Comparison of ENCODE assay signal across 9 cellular contexts in genomic region chr19:54388001-54388802, GRCh38. TPM values are rescaled to one million over a fixed set of nuclear protein-coding genes. Genes with fewer than 3 reads are reported as not detected.
DNase-seq lines count a peak whose midpoint lies in the region; ATAC-seq and TF ChIP-seq lines count a peak whose summit lies in the region.
"Had no signal": no experiment of that assay in that cellular context is flagged by ENCODE, and none has a peak within 500 bp of the region (broad histone marks: within the 10 kb centered on the region; RNA-seq: fewer than 3 reads in every experiment).

No MANE protein-coding gene starts in this region.

- H3K27me3 ChIP-seq in SU-DHL-6 (ENCODE audit: low read length) = no peaks in the 10 kb centered on the region
- H3K27me3 ChIP-seq in brain microvascular endothelial cell (replicated peaks) = no peaks in the 10 kb centered on the region
- H3K27me3 ChIP-seq in tibial nerve = peaks cover 0 to 33% of the 10 kb centered on the region in 2 donors

- H3K79me2 ChIP-seq in SU-DHL-6 (ENCODE audit: insufficient read depth, low read length) = no peaks in the 10 kb centered on the region

- intact Hi-C loops in natural killer cell (cut with micrococcal nuclease) = loop anchor here (5.0 kb wide), 1 partner anchor 36 kb away; no protein-coding TSS in a partner anchor

- no peak for TF ChIP-seq POLR2A in tibial nerve (IDR thresholded peaks at IDR 0.05)

- TF ChIP-seq CTCF in SU-DHL-6 (IDR thresholded peaks at IDR 0.05; ENCODE audit: insufficient read depth, low read length, poor library complexity, severe bottlenecking) (no peak), brain microvascular endothelial cell (IDR thresholded peaks at IDR 0.05; ENCODE audit: low read depth, low read length, missing control alignments) (no peak), natural killer cell (IDR thresholded peaks at IDR 0.05) (no peak), tibial nerve (IDR thresholded peaks at IDR 0.05) (no peak)

- H3K4me1 ChIP-seq in tibial nerve = peaks cover 0 to 10% (median 4%) of the 10 kb centered on the region in 4 donors

- no peaks in the 10 kb centered on the region for H3F3A ChIP-seq in SU-DHL-6 (ENCODE audit: insufficient read depth)

- WGBS in tibial nerve, 2 donors = 3% methylated on average over 34 of the region's 34 CpGs

- H3K4me2 ChIP-seq in SU-DHL-6 (ENCODE audit: low read depth, low read length, poor library complexity, severe bottlenecking) = peak overlapping the region; percentile 51

- no peaks in the 10 kb centered on the region for H3K9me3 Mint-ChIP-seq in natural killer cell

- H3K9me3 ChIP-seq in SU-DHL-6 (ENCODE audit: insufficient read depth, low read length) (no peaks in the 10 kb centered on the region), tibial nerve (no peaks in the 10 kb centered on the region)

- no peaks in the 10 kb centered on the region for H4K20me1 ChIP-seq in SU-DHL-6 (ENCODE audit: low read depth, low read length)

- peak overlapping the region; percentile 95 for H3K4me3 Mint-ChIP-seq in natural killer cell

- no peak overlapping the region for H3K27ac ChIP-seq in SU-DHL-6 (ENCODE audit: low read depth, low read length)
- H3K27ac ChIP-seq in brain microvascular endothelial cell = no peak overlapping the region
- H3K27ac ChIP-seq in tibial nerve = peak overlapping the region in 2 of 4 donors; percentile 30 to 31

- H3K36me3 ChIP-seq in SU-DHL-6 (ENCODE audit: low read length) (no peaks in the 10 kb centered on the region), brain microvascular endothelial cell (replicated peaks) (no peaks in the 10 kb centered on the region), tibial nerve (no peaks in the 10 kb centered on the region)

- peak overlapping the region; percentile 12; the same call in 1 of the 2 replicates for H3K9ac ChIP-seq in SU-DHL-6 (ENCODE audit: low read length)

- H3K9me2 ChIP-seq in SU-DHL-6 (replicated peaks; ENCODE audit: insufficient read depth, low read length) = no peaks in the 10 kb centered on the region

- peaks cover 25 to 41% of the 10 kb centered on the region in 2 donors for H3K4me1 Mint-ChIP-seq in natural killer cell

- in situ Hi-C loops in brain microvascular endothelial cell (cut with HindIII; ENCODE audit: low pct_ligation_motif_present, low sequenced_read_pairs) = no loop called here

- H3K36me3 Mint-ChIP-seq in natural killer cell = no peaks in the 10 kb centered on the region

- H3K27ac Mint-ChIP-seq in natural killer cell = peak overlapping the region; percentile 87 to 92

- no peak for TF ChIP-seq EP300 in tibial nerve (IDR thresholded peaks at IDR 0.05)

- H3K4me3 ChIP-seq in SU-DHL-6 (ENCODE audit: insufficient read depth, low read length, poor library complexity, severe bottlenecking) (no peak overlapping the region), brain microvascular endothelial cell (ENCODE audit: low read depth, low read length) (peak overlapping the region; percentile 22), tibial nerve (peak overlapping the region in 2 of 4 donors; percentile 31 to 39)

- ATAC-seq in natural killer cell = peak; percentile 70 to 74 (median 73)

- no peak overlapping the region for H2AFZ ChIP-seq in SU-DHL-6 (ENCODE audit: low read depth, low read length, severe bottlenecking)

- DNase-seq in NCI-H1105 treated with DMSO at 0.1 percent for 48 hours (lab: John Stamatoyannopoulos, UW) = peak; percentile 20
- no peak for DNase-seq in NCI-H1105 (lab: John Stamatoyannopoulos, UW)
- DNase-seq in brain microvascular endothelial cell = no peak
- DNase-seq in natural killer cell = peak; percentile 26
- DNase-seq in HuH-7 (ENCODE audit: low spot score) = no peak
- no peak for DNase-seq in tibial nerve (ENCODE audit: low spot score in 2 of 2)
- no peak for DNase-seq in 8988T

- H3K27me3 Mint-ChIP-seq in natural killer cell (ENCODE audit: low read depth in 2 of 2) = peaks cover 4 to 9% of the 10 kb centered on the region in 2 donors

RNA-seq across cellular contexts. Expression of gene LAIR1, which starts 23.5 kb away (rescaled TPM):
- total RNA-seq in natural killer cell (100 to 1,000 TPM; 117 to 163 (median 156) TPM), tibial nerve (10 to 100 TPM; 15.5 to 59.1 (median 31.1) TPM)
- total RNA-seq: renal cortical epithelial cell had no signal

RNA-seq across cellular contexts. Expression of gene TTYH1, which starts 27.1 kb away (rescaled TPM):
- total RNA-seq in natural killer cell = under 1 TPM; 0.59 to 0.84 (median 0.65) TPM
- total RNA-seq in tibial nerve = 10 to 100 TPM; 21.0 to 50.0 (median 34.9) TPM
- total RNA-seq: renal cortical epithelial cell had no signal

RNA-seq across cellular contexts. Expression of gene LILRA4, which starts 49.2 kb away (rescaled TPM):
- total RNA-seq in natural killer cell = 1 to 10 TPM in 2 of 3 donors, not detected in 1; 2.0 to 2.4 TPM
- not detected for total RNA-seq in tibial nerve
- total RNA-seq: renal cortical epithelial cell had no signal

Comparison
In these comparisons a context has a peak if more than half of its experiments do, and no peak if none do; other contexts are left out.
1. DNase-seq: peak in NCI-H1105 treated with DMSO at 0.1 percent for 48 hours (single experiment) and natural killer cell (single experiment); none in NCI-H1105 (single experiment), brain microvascular endothelial cell (single experiment), HuH-7 (single experiment), tibial nerve (0 of 2) and 8988T (single experiment).
2. RNA of gene TTYH1, which starts 27.1 kb away (total RNA-seq): 21.0 to 50.0 TPM in tibial nerve; 0.59 to 0.84 TPM in natural killer cell; every median in the first group is over 10 times any median in the second.